In genomic region chr14:21269252-21270046, GRCh38 we compare ENCODE assay signal across 1 cellular context.
A peak's percentile ranks its signal among the peaks of the same experiment; 100 is the strongest.
TF ChIP-seq lines count a peak whose summit lies in the region.

TSS of gene HNRNPC (minus strand) at chr14:21269442. CDS start at chr14:21234193, 35,249 bp downstream.

TF ChIP-seq in HepG2, 621 proteins besides CTCF, POLR2A, EP300 and RAD21 (continued from another document and continues in another):
- TF ChIP-seq ZBTB46 (CRISPR knock-in tag; IDR thresholded peaks at IDR 0.05; ENCODE audit: borderline replicate concordance) (no peak), SNAPC4 (CRISPR knock-in tag; IDR thresholded peaks at IDR 0.05) (peak; percentile 90), ZKSCAN8 (CRISPR knock-in tag; IDR thresholded peaks at IDR 0.05; ENCODE audit: borderline replicate concordance) (peak; percentile 67; the same call in 1 of the 2 replicates), HOXA9 (CRISPR knock-in tag; IDR thresholded peaks at IDR 0.05; ENCODE audit: borderline replicate concordance) (no peak), POGZ (CRISPR knock-in tag; IDR thresholded peaks at IDR 0.05) (peak; percentile 96), ZBTB43 (CRISPR knock-in tag; conservative IDR thresholded peaks at IDR 0.05) (peak; percentile 87), KLF16 (CRISPR knock-in tag; IDR thresholded peaks at IDR 0.05) (peak in 1 of 2 experiments; percentile 39; a peak in 2 of 4 replicates), PITX1 (CRISPR knock-in tag; IDR thresholded peaks at IDR 0.05) (peak; percentile 83), TBL1XR1 (IDR thresholded peaks at IDR 0.05; ENCODE audit: borderline replicate concordance, low read length, partially characterized antibody) (peak; percentile 81), ZNF20 (CRISPR knock-in tag; IDR thresholded peaks at IDR 0.05) (0 out of 2 replicates have a peak, but pooled peaks have one; percentile 5), KLF6 (CRISPR knock-in tag; IDR thresholded peaks at IDR 0.05) (peak; percentile 96), ZSCAN5A (CRISPR knock-in tag; IDR thresholded peaks at IDR 0.05; ENCODE audit: borderline replicate concordance) (0 out of 2 replicates have a peak, but pooled peaks have one; percentile 89), HOXA5 (CRISPR knock-in tag; IDR thresholded peaks at IDR 0.05) (peak; percentile 86; the same call in 1 of the 2 replicates), ZNF121 (CRISPR knock-in tag; IDR thresholded peaks at IDR 0.05) (no peak), IRX3 (CRISPR knock-in tag; IDR thresholded peaks at IDR 0.05; ENCODE audit: borderline replicate concordance, low read depth) (peak; percentile 64; the same call in 1 of the 2 replicates), ZIK1 (CRISPR knock-in tag; IDR thresholded peaks at IDR 0.05; ENCODE audit: borderline replicate concordance, low read depth) (no peak), MAZ (IDR thresholded peaks at IDR 0.05; ENCODE audit: borderline replicate concordance, low read depth, low read length) (peak; percentile 35; the same call in 1 of the 2 replicates), MAZ (CRISPR knock-in tag; IDR thresholded peaks at IDR 0.05; ENCODE audit: low read depth) (peak; percentile 81), KMT2B (CRISPR knock-in tag; IDR thresholded peaks at IDR 0.05) (peak; percentile 91), SP2 (CRISPR knock-in tag; IDR thresholded peaks at IDR 0.05) (peak; percentile 98), ZNF543 (CRISPR knock-in tag; IDR thresholded peaks at IDR 0.05) (peak; percentile 88), ZNF703 (CRISPR knock-in tag; IDR thresholded peaks at IDR 0.05; ENCODE audit: borderline replicate concordance) (no peak), ZNF407 (CRISPR knock-in tag; IDR thresholded peaks at IDR 0.05; ENCODE audit: not compliant biosample characterization) (peak; percentile 90), ZNF275 (CRISPR knock-in tag; IDR thresholded peaks at IDR 0.05; ENCODE audit: borderline replicate concordance) (peak; percentile 61; the same call in 1 of the 2 replicates), TCF7L2 (IDR thresholded peaks at IDR 0.05; ENCODE audit: low read depth, low read length) (no peak), ZNF629 (CRISPR knock-in tag; conservative IDR thresholded peaks at IDR 0.05) (no peak; the same call in none of the 2 replicates), ZNF792 (CRISPR knock-in tag; IDR thresholded peaks at IDR 0.05) (peak; percentile 56), TBX3 (IDR thresholded peaks at IDR 0.05; ENCODE audit: borderline replicate concordance) (0 out of 2 replicates have a peak, but pooled peaks have one; percentile 32), SNRNP70 (IDR thresholded peaks at IDR 0.05; ENCODE audit: low read depth, low read length) (no peak), SIX1 (CRISPR knock-in tag; IDR thresholded peaks at IDR 0.05; ENCODE audit: borderline replicate concordance) (no peak), ZBTB44 (CRISPR knock-in tag; IDR thresholded peaks at IDR 0.05) (peak; percentile 94), ZFYVE20 (CRISPR knock-in tag; IDR thresholded peaks at IDR 0.05; ENCODE audit: borderline replicate concordance, low read depth) (no peak)
